Comparison of ENCODE assay signal across 20 cellular contexts in genomic region chr1:55420866-55421265, GRCh38.
A peak's percentile ranks its signal among the peaks of the same experiment; 100 is the strongest.
DNase-seq lines count a peak whose midpoint lies in the region; ATAC-seq and TF ChIP-seq lines count a peak whose summit lies in the region.
"Had no signal": no experiment of that assay in that cellular context is flagged by ENCODE, and none has a peak within 500 bp of the region (broad histone marks: within the 10 kb centered on the region; RNA-seq: fewer than 3 reads in every experiment).

No MANE protein-coding gene starts in this region.

- CTCF ChIA-PET in A673 (lab: Charles Lee) = no interaction called here

- no TSS peak for BruUV-seq in A673 (replicated peaks; lab: Mats Ljungman, UMichigan)

- H3K27ac Mint-ChIP-seq in stimulated activated naive CD8-positive, alpha-beta T cell treated with anti-CD3 and anti-CD28 coated beads, Interleukin-15, amount 100 ng/mL, for 72 hours = no peak overlapping the region
- H3K27ac Mint-ChIP-seq: activated naive CD8-positive, alpha-beta T cell treated with anti-CD3 and anti-CD28 coated beads, Interleukin-2, amount 10 ng/mL, durations not matched to agents 7 days and 5 days; naive B cell had no signal

- peaks cover 0 to 6% of the 10 kb centered on the region in 2 donors for H3K9me3 Mint-ChIP-seq in stimulated activated naive CD8-positive, alpha-beta T cell treated with anti-CD3 and anti-CD28 coated beads, Interleukin-15, amount 100 ng/mL, for 72 hours
- H3K9me3 Mint-ChIP-seq: activated naive CD8-positive, alpha-beta T cell treated with anti-CD3 and anti-CD28 coated beads, Interleukin-2, amount 10 ng/mL, durations not matched to agents 7 days and 5 days; activated T-cell treated with anti-CD3 and anti-CD28 coated beads, Interleukin-2, amount 50 U/mL, for 4 hours had no signal

- H3K27ac ChIP-seq in A673 (ENCODE audit: low read depth, low read length, poor library complexity, severe bottlenecking) = no peak overlapping the region
- H3K27ac ChIP-seq: foreskin keratinocyte, parathyroid adenoma, RWPE1 had no signal

- ATAC-seq in stimulated activated naive CD8-positive, alpha-beta T cell treated with anti-CD3 and anti-CD28 coated beads, Interleukin-15, amount 100 ng/mL, for 72 hours = peak; percentile 57
- ATAC-seq: activated T-cell treated with anti-CD3 and anti-CD28 coated beads, Interleukin-2, amount 50 U/mL, for 4 hours; foreskin keratinocyte had no signal

- H3K4me3 ChIP-seq in A673 (ENCODE audit: low read depth, low read length, poor library complexity, severe bottlenecking) = no peak overlapping the region

- no peaks in the 10 kb centered on the region for H3K27me3 ChIP-seq in A673 (replicated peaks; ENCODE audit: insufficient read depth, low read depth, low read length, poor library complexity)
- H3K27me3 ChIP-seq: foreskin keratinocyte had no signal

- DNase-seq in ELR (ENCODE audit: low read depth) (peak; percentile 69), RPMI7951 (ENCODE audit: low read depth) (peak; percentile 51), fibroblast of peridontal ligament (ENCODE audit: extremely low read depth) (peak; percentile 65), A673 (ENCODE audit: low spot score) (no peak), islet precursor cell (no peak), Ammon's horn (ENCODE audit: low spot score) (no peak)
- no peak for DNase-seq in stimulated activated naive CD8-positive, alpha-beta T cell treated with anti-CD3 and anti-CD28 coated beads, Interleukin-15, amount 100 ng/mL, for 72 hours
- DNase-seq: activated CD4-positive, alpha-beta T cell treated with anti-CD3 and anti-CD28 coated beads, Interleukin-2, amount 50 U/mL, for 4 hours; activated naive CD8-positive, alpha-beta T cell treated with anti-CD3 and anti-CD28 coated beads, Interleukin-2, amount 10 ng/mL, durations not matched to agents 7 days and 5 days; activated T-cell treated with anti-CD3 and anti-CD28 coated beads, Interleukin-2, amount 50 U/mL, for 4 hours; C1 segment of cervical spinal cord; DMS153; foreskin keratinocyte; HCEC 1CT; naive B cell; NCI-H1436; NCI-H2171 treated with DMSO at 0.1 percent for 48 hours; stimulated activated CD4-positive, alpha-beta T cell treated with anti-CD3 and anti-CD28 coated beads, Interleukin-2, amount 100 ng/mL, for 48 hours had no signal

- no peaks in the 10 kb centered on the region for H3K9me3 ChIP-seq in A673 (ENCODE audit: low read depth, low read length, poor library complexity, severe bottlenecking)

- no peaks in the 10 kb centered on the region for H3K36me3 ChIP-seq in A673 (ENCODE audit: insufficient read depth, low read length, poor library complexity, severe bottlenecking)

- no peaks in the 10 kb centered on the region for H3K4me1 ChIP-seq in A673 (ENCODE audit: insufficient read depth, low read length, poor library complexity, severe bottlenecking)
- H3K4me1 ChIP-seq: foreskin keratinocyte, parathyroid adenoma had no signal

- POLR2A ChIA-PET in A673 (lab: Charles Lee; ENCODE audit: low non-redundant PET) = no interaction called here

- no peak overlapping the region for H3K4me3 Mint-ChIP-seq in stimulated activated naive CD8-positive, alpha-beta T cell treated with anti-CD3 and anti-CD28 coated beads, Interleukin-15, amount 100 ng/mL, for 72 hours
- H3K4me3 Mint-ChIP-seq: activated naive CD8-positive, alpha-beta T cell treated with anti-CD3 and anti-CD28 coated beads, Interleukin-2, amount 10 ng/mL, durations not matched to agents 7 days and 5 days; activated T-cell treated with anti-CD3 and anti-CD28 coated beads, Interleukin-2, amount 50 U/mL, for 4 hours; naive B cell had no signal

- intact Hi-C loops in A673 (cut with micrococcal nuclease; ENCODE audit: unreplicated experiment) = no loop called here

- TF ChIP-seq CTCF in A673 (conservative IDR thresholded peaks at IDR 0.05; ENCODE audit: low read depth, low read length) = no peak

- H3K27me3 Mint-ChIP-seq in stimulated activated naive CD8-positive, alpha-beta T cell treated with anti-CD3 and anti-CD28 coated beads, Interleukin-15, amount 100 ng/mL, for 72 hours = peaks cover 31% of the 10 kb centered on the region

- no peaks in the 10 kb centered on the region for H3K4me1 Mint-ChIP-seq in stimulated activated naive CD8-positive, alpha-beta T cell treated with anti-CD3 and anti-CD28 coated beads, Interleukin-15, amount 100 ng/mL, for 72 hours
- H3K4me1 Mint-ChIP-seq: activated naive CD8-positive, alpha-beta T cell treated with anti-CD3 and anti-CD28 coated beads, Interleukin-2, amount 10 ng/mL, durations not matched to agents 7 days and 5 days; naive B cell had no signal

Comparison
In these comparisons a context has a peak if more than half of its experiments do, and no peak if none do; other contexts are left out.
1. DNase-seq: peak in ELR (single experiment), RPMI7951 (single experiment) and fibroblast of peridontal ligament (single experiment); none in stimulated activated naive CD8-positive, alpha-beta T cell treated with anti-CD3 and anti-CD28 coated beads, Interleukin-15, amount 100 ng/mL, for 72 hours (0 of 2), A673 (single experiment), islet precursor cell (single experiment) and Ammon's horn (single experiment).